ENCODE assay signal across 8 cellular contexts in the genomic region with DNA sequence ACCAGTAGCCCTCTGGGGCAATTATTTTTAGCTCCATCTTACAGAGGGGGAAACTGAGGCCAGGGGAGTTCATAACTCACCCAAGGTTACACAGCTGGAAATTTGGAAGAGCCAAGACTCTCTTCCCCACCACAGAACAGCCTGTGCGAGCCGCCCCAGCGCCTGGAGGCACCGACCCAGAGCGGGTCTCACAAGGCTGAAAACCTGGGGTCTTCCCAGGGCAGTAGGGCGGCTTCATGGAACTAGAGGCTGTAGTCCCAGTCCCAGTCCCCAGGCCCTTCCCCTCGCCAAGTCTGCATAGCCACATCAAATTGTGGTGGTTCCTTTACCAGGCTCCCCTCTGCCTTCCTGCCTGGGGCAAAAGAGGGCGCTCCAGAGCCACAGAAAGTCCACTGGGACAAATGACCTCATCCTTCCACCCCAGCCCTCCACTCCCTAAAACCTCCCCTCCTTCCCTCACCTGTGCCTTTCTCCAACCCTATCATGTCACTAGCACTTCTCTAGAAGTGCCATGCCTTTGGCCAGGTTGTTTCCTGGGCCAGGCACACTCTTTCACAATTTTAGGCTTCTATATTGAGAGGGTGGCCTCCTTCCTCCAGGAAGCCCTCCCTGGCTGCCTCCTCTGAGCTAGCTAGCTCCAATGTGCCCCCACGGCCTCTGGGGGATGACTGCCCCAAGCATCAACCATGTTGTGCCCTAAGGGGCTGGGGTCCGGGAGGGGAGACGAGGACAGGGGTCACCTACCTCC. TPM values are rescaled to one million over a fixed set of nuclear protein-coding genes. Genes with fewer than 3 reads are reported as not detected.
A peak's percentile ranks its signal among the peaks of the same experiment; 100 is the strongest.
DNase-seq lines count a peak whose midpoint lies in the region; ATAC-seq and TF ChIP-seq lines count a peak whose summit lies in the region.

No MANE protein-coding gene starts in this region.

- TF ChIP-seq POLR2A in uterus (IDR thresholded peaks at IDR 0.05), result no peak

- no peaks in the 10 kb centered on the region for H3K9me3 Mint-ChIP-seq in activated T-cell treated with anti-CD3 and anti-CD28 coated beads, Interleukin-2, amount 50 U/mL, for 72 hours

- peak; percentile 57 to 65 for ATAC-seq in activated T-cell treated with anti-CD3 and anti-CD28 coated beads, Interleukin-2, amount 50 U/mL, for 72 hours (replicated peaks in 1 of 2)
- ATAC-seq in HG02610 (IDR thresholded peaks at IDR 0.05; ENCODE audit: unreplicated experiment) (no peak), HG02885 (IDR thresholded peaks at IDR 0.05; ENCODE audit: poor library complexity, unreplicated experiment) (no peak)

- peaks cover 34% of the 10 kb centered on the region for H3K4me1 Mint-ChIP-seq in activated T-cell treated with anti-CD3 and anti-CD28 coated beads, Interleukin-2, amount 50 U/mL, for 72 hours (ENCODE audit: low read depth)

- H3K9me3 ChIP-seq in neuron (ENCODE audit: low read length), result no peaks in the 10 kb centered on the region
- no peaks in the 10 kb centered on the region for H3K9me3 ChIP-seq in uterus

- H3K4me3 Mint-ChIP-seq in activated T-cell treated with anti-CD3 and anti-CD28 coated beads, Interleukin-2, amount 50 U/mL, for 72 hours, result no peak overlapping the region

- H3K27me3 ChIP-seq in neuron (ENCODE audit: insufficient read depth, low read length), result no peaks in the 10 kb centered on the region
- no peaks in the 10 kb centered on the region for H3K27me3 ChIP-seq in uterus

- peak; percentile 79 for TF ChIP-seq CTCF in GM12872 (IDR thresholded peaks at IDR 0.05; ENCODE audit: insufficient read depth, low read depth, low read length)
- TF ChIP-seq CTCF in fibroblast of villous mesenchyme (IDR thresholded peaks at IDR 0.05; ENCODE audit: insufficient read depth, low read depth, low read length), result peak; percentile 95
- peak; percentile 64 to 82 (median 71) for TF ChIP-seq CTCF in uterus (IDR thresholded peaks at IDR 0.05)

- H3K27ac ChIP-seq in uterus, result peak overlapping the region; percentile 97 to 98

- no peaks in the 10 kb centered on the region for H3K36me3 Mint-ChIP-seq in activated T-cell treated with anti-CD3 and anti-CD28 coated beads, Interleukin-2, amount 50 U/mL, for 72 hours (ENCODE audit: insufficient read depth in 2 of 2)

- H3K4me1 ChIP-seq in neuron (ENCODE audit: insufficient read depth, low read length), result peaks cover 11% of the 10 kb centered on the region
- peaks cover 0 to 24% of the 10 kb centered on the region in 2 donors for H3K4me1 ChIP-seq in uterus

- DNase-seq in NCI-H460 (ENCODE audit: extremely low read depth, low read depth), result peak; percentile 55
- DNase-seq in activated T-cell treated with anti-CD3 and anti-CD28 coated beads, Interleukin-2, amount 50 U/mL, for 72 hours, result peak; percentile 69 to 78
- peak; percentile 71 for DNase-seq in fibroblast of villous mesenchyme (ENCODE audit: low read depth)
- DNase-seq in uterus, result peak; percentile 77 to 78

- H3K4me3 ChIP-seq in fibroblast of villous mesenchyme (ENCODE audit: low read depth, low read length) (peak overlapping the region; percentile 51), neuron (ENCODE audit: low read length) (peak overlapping the region; percentile 29), uterus (peak overlapping the region; percentile 10 to 27)

- H3K27ac Mint-ChIP-seq in activated T-cell treated with anti-CD3 and anti-CD28 coated beads, Interleukin-2, amount 50 U/mL, for 72 hours, result no peak overlapping the region

- peak overlapping the region; percentile 55 for H2AFZ ChIP-seq in neuron (ENCODE audit: low read depth, low read length)

- H3K36me3 ChIP-seq in neuron (ENCODE audit: insufficient read depth, low read length), result no peaks in the 10 kb centered on the region
- H3K36me3 ChIP-seq in uterus, result no peaks in the 10 kb centered on the region

- intact Hi-C loops in uterus (cut with DNase I; ENCODE audit: low total_unique reads), result loop anchor here (10.0 kb wide), 1 partner anchor 50 kb away; no protein-coding TSS in a partner anchor

- peaks cover 9% of the 10 kb centered on the region for H3K27me3 Mint-ChIP-seq in activated T-cell treated with anti-CD3 and anti-CD28 coated beads, Interleukin-2, amount 50 U/mL, for 72 hours (ENCODE audit: low read depth)

RNA-seq across cellular contexts. Expression of a gene that starts 15.2 kb away (rescaled TPM):
- 43.7 and 59.0 TPM in 2 replicates for total RNA-seq in NCI-H460 (2014; rRNA removed; shearing (Covaris generic))
- 25.0 and 26.6 TPM in 2 replicates for polyA plus RNA-seq in NCI-H460 (2014; cell fraction: nucleus; rRNA removed)
- 1 to 10 TPM; 4.0 to 4.6 TPM for total RNA-seq in activated T-cell treated with anti-CD3 and anti-CD28 coated beads, Interleukin-2, amount 50 U/mL, for 72 hours
- total RNA-seq in fibroblast of villous mesenchyme (22.9 and 33.2 TPM in 2 replicates), uterus (100 to 1,000 TPM in 1 of 4 donors, 10 to 100 TPM in 3; 10.6 to 101 (median 16.5) TPM)

RNA-seq across cellular contexts. Expression of a gene that starts 25.9 kb away (rescaled TPM):
- total RNA-seq in NCI-H460 (2014; rRNA removed; shearing (Covaris generic)), result 3.1 and 4.7 TPM in 2 replicates
- polyA plus RNA-seq in NCI-H460 (2014; cell fraction: nucleus; rRNA removed), result 7.2 and 7.8 TPM in 2 replicates
- total RNA-seq in activated T-cell treated with anti-CD3 and anti-CD28 coated beads, Interleukin-2, amount 50 U/mL, for 72 hours, result under 1 TPM in 1 of 2 donors, not detected in 1; 0.25 TPM
- 3.0 and 3.5 TPM in 2 replicates for total RNA-seq in fibroblast of villous mesenchyme
- 10 to 100 TPM in 2 of 4 donors, 1 to 10 TPM in 2; 4.6 to 23.4 (median 10.2) TPM for total RNA-seq in uterus

RNA-seq across cellular contexts. Expression of a gene that starts 34.8 kb away (rescaled TPM):
- total RNA-seq in NCI-H460 (2014; rRNA removed; shearing (Covaris generic)), result not detected in 2 replicates
- polyA plus RNA-seq in NCI-H460 (2014; cell fraction: nucleus; rRNA removed), result not detected in 2 replicates
- total RNA-seq in activated T-cell treated with anti-CD3 and anti-CD28 coated beads, Interleukin-2, amount 50 U/mL, for 72 hours, result not detected
- not detected in 2 replicates for total RNA-seq in fibroblast of villous mesenchyme
- not detected for total RNA-seq in uterus

RNA-seq across cellular contexts. Expression of a gene that starts 58.9 kb away (rescaled TPM):
- not detected in 2 replicates for total RNA-seq in NCI-H460 (2014; rRNA removed; shearing (Covaris generic))
- polyA plus RNA-seq in NCI-H460 (2014; cell fraction: nucleus; rRNA removed), result 1.1 and 4.1 TPM in 2 replicates
- 100 to 1,000 TPM in 1 of 2 donors, 10 to 100 TPM in 1; 94.0 to 116 TPM for total RNA-seq in activated T-cell treated with anti-CD3 and anti-CD28 coated beads, Interleukin-2, amount 50 U/mL, for 72 hours
- total RNA-seq in fibroblast of villous mesenchyme, result under 0.01 TPM in 1 of 2 replicates, not detected in the other
- total RNA-seq in uterus, result 10 to 100 TPM in 3 of 4 donors, 1 to 10 TPM in 1; 7.6 to 71.2 (median 28.7) TPM

Comparison
In these comparisons a context has a peak if more than half of its experiments do, and no peak if none do; other contexts are left out.
1. ATAC-seq: peak in activated T-cell treated with anti-CD3 and anti-CD28 coated beads, Interleukin-2, amount 50 U/mL, for 72 hours (2 of 2); none in HG02610 (single experiment) and HG02885 (single experiment).
2. Peak in every context shown above with its lines, with median percentiles within 50 percentile points of each other: CTCF ChIP-seq, DNase-seq and H3K4me3 ChIP-seq.